ENCODE assay signal across 1 cellular context in the genomic region with DNA sequence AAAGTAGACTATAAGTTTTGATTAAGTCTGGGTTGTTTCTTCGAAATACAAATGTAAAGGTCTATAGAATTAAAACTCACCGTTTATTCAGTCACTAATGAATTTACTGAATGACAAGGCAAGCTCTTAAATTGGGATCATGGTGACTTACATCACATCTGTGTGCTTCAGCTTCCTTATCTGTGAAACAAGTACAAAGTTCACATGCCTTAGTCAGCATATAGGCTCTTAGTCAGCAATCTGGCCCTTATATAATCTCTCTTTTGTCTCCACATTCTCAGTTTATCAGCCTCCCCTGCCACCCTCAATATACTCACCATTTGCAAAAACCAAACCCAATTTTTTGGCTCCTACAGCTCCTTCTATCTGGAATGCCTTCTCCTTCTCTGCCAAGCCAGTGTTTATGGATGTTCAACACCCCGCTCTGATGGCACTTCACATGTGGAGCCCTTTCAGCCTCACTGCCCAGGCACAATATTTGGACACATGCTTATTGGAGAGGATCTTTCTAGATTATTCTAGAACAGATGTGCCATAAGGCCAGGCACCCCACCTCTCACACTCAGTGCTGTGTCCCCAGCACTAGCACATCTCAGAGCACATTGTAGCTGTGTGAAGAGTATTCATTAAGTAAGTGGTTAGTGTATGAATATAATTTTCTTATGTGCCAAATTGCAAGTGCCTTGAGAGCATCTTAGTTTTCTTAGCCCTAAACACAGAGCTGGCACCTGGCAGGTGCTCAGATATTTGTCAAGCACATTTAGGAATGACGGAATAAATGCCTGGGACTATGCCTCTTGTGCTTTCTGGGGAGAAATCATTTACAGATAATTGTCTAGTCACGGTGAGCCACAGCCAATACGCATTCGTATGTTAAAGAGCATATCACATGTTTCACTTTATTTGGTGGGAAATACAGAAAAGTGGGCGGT.
TF ChIP-seq lines count a peak whose summit lies in the region.

No MANE protein-coding gene starts in this region.

TF ChIP-seq in HepG2, 621 proteins besides CTCF, POLR2A, EP300 and RAD21 (continued from another document and continues in another):
- TF ChIP-seq, protein P1, sequence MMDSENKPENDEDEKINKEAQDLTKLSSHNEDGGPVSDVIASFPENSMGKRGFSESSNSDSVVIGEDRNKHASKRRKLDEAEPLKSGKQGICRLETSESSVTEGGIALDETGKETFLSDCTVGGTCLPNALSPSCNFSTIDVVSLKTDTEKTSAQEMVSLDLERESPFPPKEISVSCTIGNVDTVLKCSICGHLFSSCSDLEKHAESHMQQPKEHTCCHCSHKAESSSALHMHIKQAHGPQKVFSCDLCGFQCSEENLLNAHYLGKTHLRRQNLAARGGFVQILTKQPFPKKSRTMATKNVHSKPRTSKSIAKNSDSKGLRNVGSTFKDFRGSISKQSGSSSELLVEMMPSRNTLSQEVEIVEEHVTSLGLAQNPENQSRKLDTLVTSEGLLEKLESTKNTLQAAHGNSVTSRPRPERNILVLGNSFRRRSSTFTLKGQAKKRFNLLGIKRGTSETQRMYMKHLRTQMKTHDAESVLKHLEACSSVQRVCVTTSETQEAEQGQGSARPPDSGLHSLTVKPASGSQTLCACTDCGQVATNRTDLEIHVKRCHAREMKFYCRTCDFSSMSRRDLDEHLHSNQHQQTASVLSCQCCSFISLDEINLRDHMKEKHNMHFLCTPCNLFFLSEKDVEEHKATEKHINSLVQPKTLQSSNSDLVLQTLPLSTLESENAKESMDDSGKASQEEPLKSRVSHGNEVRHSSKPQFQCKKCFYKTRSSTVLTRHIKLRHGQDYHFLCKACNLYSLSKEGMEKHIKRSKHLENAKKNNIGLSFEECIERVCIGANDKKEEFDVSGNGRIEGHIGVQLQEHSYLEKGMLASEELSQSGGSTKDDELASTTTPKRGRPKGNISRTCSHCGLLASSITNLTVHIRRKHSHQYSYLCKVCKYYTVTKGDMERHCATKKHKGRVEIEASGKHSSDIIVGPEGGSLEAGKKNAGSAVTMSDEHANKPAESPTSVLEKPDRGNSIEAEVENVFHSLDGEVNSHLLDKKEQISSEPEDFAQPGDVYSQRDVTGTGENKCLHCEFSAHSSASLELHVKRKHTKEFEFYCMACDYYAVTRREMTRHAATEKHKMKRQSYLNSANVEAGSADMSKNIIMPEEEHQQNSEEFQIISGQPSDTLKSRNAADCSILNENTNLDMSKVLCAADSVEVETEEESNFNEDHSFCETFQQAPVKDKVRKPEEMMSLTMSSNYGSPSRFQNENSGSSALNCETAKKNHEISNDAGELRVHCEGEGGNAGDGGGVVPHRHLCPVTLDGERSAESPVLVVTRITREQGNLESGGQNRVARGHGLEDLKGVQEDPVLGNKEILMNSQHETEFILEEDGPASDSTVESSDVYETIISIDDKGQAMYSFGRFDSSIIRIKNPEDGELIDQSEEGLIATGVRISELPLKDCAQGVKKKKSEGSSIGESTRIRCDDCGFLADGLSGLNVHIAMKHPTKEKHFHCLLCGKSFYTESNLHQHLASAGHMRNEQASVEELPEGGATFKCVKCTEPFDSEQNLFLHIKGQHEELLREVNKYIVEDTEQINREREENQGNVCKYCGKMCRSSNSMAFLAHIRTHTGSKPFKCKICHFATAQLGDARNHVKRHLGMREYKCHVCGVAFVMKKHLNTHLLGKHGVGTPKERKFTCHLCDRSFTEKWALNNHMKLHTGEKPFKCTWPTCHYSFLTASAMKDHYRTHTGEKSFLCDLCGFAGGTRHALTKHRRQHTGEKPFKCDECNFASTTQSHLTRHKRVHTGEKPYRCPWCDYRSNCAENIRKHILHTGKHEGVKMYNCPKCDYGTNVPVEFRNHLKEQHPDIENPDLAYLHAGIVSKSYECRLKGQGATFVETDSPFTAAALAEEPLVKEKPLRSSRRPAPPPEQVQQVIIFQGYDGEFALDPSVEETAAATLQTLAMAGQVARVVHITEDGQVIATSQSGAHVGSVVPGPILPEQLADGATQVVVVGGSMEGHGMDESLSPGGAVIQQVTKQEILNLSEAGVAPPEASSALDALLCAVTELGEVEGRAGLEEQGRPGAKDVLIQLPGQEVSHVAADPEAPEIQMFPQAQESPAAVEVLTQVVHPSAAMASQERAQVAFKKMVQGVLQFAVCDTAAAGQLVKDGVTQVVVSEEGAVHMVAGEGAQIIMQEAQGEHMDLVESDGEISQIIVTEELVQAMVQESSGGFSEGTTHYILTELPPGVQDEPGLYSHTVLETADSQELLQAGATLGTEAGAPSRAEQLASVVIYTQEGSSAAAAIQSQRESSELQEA (CRISPR knock-in tag; IDR thresholded peaks at IDR 0.05; ENCODE audit: not compliant biosample characterization), result no peak
- TF ChIP-seq NKX3-1 (CRISPR knock-in tag; IDR thresholded peaks at IDR 0.05), result no peak
- peak; percentile 39; the same call in 1 of the 2 replicates for TF ChIP-seq MIER2 (CRISPR knock-in tag; IDR thresholded peaks at IDR 0.05)
- TF ChIP-seq, protein P2, sequence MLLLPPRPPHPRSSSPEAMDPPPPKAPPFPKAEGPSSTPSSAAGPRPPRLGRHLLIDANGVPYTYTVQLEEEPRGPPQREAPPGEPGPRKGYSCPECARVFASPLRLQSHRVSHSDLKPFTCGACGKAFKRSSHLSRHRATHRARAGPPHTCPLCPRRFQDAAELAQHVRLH (CRISPR knock-in tag; IDR thresholded peaks at IDR 0.05; ENCODE audit: borderline replicate concordance, low read depth), result peak; percentile 38; the same call in 1 of the 2 replicates
- TF ChIP-seq NCOA5 (CRISPR knock-in tag; IDR thresholded peaks at IDR 0.05), result no peak
- no peak for TF ChIP-seq KLF11 (CRISPR knock-in tag; IDR thresholded peaks at IDR 0.05)
- no peak for TF ChIP-seq ZBTB2 (CRISPR knock-in tag; IDR thresholded peaks at IDR 0.05; ENCODE audit: low read depth)
- TF ChIP-seq, protein P3, sequence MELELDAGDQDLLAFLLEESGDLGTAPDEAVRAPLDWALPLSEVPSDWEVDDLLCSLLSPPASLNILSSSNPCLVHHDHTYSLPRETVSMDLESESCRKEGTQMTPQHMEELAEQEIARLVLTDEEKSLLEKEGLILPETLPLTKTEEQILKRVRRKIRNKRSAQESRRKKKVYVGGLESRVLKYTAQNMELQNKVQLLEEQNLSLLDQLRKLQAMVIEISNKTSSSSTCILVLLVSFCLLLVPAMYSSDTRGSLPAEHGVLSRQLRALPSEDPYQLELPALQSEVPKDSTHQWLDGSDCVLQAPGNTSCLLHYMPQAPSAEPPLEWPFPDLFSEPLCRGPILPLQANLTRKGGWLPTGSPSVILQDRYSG (CRISPR knock-in tag; IDR thresholded peaks at IDR 0.05), result no peak
- peak; percentile 90 for TF ChIP-seq FOSL2 (CRISPR knock-in tag; IDR thresholded peaks at IDR 0.05)
- no peak for TF ChIP-seq ZNF460 (CRISPR knock-in tag; IDR thresholded peaks at IDR 0.05; ENCODE audit: borderline replicate concordance)
- TF ChIP-seq, protein P4, sequence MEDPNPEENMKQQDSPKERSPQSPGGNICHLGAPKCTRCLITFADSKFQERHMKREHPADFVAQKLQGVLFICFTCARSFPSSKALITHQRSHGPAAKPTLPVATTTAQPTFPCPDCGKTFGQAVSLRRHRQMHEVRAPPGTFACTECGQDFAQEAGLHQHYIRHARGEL (CRISPR knock-in tag; IDR thresholded peaks at IDR 0.05), result no peak
- TF ChIP-seq FOXC1 (CRISPR knock-in tag; IDR thresholded peaks at IDR 0.05; ENCODE audit: borderline replicate concordance), result no peak
- TF ChIP-seq, protein P5, sequence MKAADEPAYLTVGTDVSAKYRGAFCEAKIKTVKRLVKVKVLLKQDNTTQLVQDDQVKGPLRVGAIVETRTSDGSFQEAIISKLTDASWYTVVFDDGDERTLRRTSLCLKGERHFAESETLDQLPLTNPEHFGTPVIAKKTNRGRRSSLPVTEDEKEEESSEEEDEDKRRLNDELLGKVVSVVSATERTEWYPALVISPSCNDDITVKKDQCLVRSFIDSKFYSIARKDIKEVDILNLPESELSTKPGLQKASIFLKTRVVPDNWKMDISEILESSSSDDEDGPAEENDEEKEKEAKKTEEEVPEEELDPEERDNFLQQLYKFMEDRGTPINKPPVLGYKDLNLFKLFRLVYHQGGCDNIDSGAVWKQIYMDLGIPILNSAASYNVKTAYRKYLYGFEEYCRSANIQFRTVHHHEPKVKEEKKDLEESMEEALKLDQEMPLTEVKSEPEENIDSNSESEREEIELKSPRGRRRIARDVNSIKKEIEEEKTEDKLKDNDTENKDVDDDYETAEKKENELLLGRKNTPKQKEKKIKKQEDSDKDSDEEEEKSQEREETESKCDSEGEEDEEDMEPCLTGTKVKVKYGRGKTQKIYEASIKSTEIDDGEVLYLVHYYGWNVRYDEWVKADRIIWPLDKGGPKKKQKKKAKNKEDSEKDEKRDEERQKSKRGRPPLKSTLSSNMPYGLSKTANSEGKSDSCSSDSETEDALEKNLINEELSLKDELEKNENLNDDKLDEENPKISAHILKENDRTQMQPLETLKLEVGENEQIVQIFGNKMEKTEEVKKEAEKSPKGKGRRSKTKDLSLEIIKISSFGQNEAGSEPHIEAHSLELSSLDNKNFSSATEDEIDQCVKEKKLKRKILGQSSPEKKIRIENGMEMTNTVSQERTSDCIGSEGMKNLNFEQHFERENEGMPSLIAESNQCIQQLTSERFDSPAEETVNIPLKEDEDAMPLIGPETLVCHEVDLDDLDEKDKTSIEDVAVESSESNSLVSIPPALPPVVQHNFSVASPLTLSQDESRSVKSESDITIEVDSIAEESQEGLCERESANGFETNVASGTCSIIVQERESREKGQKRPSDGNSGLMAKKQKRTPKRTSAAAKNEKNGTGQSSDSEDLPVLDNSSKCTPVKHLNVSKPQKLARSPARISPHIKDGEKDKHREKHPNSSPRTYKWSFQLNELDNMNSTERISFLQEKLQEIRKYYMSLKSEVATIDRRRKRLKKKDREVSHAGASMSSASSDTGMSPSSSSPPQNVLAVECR (CRISPR knock-in tag; IDR thresholded peaks at IDR 0.05; ENCODE audit: borderline replicate concordance), result peak; percentile 29; the same call in 1 of the 2 replicates
- TF ChIP-seq, protein P6, sequence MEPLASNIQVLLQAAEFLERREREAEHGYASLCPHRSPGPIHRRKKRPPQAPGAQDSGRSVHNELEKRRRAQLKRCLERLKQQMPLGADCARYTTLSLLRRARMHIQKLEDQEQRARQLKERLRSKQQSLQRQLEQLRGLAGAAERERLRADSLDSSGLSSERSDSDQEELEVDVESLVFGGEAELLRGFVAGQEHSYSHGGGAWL (CRISPR knock-in tag; IDR thresholded peaks at IDR 0.05), result no peak
- TF ChIP-seq RXRA (CRISPR knock-in tag; IDR thresholded peaks at IDR 0.05), result no peak; the same call in 1 of the 2 replicates
- TF ChIP-seq ZNF264 (CRISPR knock-in tag; IDR thresholded peaks at IDR 0.05), result no peak
- TF ChIP-seq LBX2 (CRISPR knock-in tag; IDR thresholded peaks at IDR 0.05; ENCODE audit: borderline replicate concordance), result no peak
- TF ChIP-seq, protein P7, sequence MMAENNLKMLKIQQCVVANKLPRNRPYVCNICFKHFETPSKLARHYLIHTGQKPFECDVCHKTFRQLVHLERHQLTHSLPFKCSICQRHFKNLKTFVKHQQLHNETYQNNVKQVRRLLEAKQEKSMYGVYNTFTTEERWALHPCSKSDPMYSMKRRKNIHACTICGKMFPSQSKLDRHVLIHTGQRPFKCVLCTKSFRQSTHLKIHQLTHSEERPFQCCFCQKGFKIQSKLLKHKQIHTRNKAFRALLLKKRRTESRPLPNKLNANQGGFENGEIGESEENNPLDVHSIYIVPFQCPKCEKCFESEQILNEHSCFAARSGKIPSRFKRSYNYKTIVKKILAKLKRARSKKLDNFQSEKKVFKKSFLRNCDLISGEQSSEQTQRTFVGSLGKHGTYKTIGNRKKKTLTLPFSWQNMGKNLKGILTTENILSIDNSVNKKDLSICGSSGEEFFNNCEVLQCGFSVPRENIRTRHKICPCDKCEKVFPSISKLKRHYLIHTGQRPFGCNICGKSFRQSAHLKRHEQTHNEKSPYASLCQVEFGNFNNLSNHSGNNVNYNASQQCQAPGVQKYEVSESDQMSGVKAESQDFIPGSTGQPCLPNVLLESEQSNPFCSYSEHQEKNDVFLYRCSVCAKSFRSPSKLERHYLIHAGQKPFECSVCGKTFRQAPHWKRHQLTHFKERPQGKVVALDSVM (CRISPR knock-in tag; IDR thresholded peaks at IDR 0.05), result 0 out of 2 replicates have a peak, but pooled peaks have one; percentile 28
- TF ChIP-seq YEATS4 (CRISPR knock-in tag; IDR thresholded peaks at IDR 0.05; ENCODE audit: borderline replicate concordance), result no peak
- no peak for TF ChIP-seq ZNF451 (CRISPR knock-in tag; IDR thresholded peaks at IDR 0.05)
- peak; percentile 57; the same call in 1 of the 3 replicates for TF ChIP-seq MXI1 (IDR thresholded peaks at IDR 0.05; ENCODE audit: borderline replicate concordance, low read depth, low read length)
- TF ChIP-seq, protein P8, sequence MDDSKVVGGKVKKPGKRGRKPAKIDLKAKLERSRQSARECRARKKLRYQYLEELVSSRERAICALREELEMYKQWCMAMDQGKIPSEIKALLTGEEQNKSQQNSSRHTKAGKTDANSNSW (CRISPR knock-in tag; IDR thresholded peaks at IDR 0.05; ENCODE audit: borderline replicate concordance), result no peak
- TF ChIP-seq ONECUT2 (CRISPR knock-in tag; IDR thresholded peaks at IDR 0.05), result no peak
- no peak for TF ChIP-seq ZNF615 (CRISPR knock-in tag; IDR thresholded peaks at IDR 0.05; ENCODE audit: borderline replicate concordance)
- no peak for TF ChIP-seq MAF1 (CRISPR knock-in tag; IDR thresholded peaks at IDR 0.05; ENCODE audit: borderline replicate concordance)
- TF ChIP-seq MYC (CRISPR knock-in tag; IDR thresholded peaks at IDR 0.05; ENCODE audit: borderline replicate concordance), result no peak
- no peak for TF ChIP-seq ZNF34 (CRISPR knock-in tag; IDR thresholded peaks at IDR 0.05; ENCODE audit: borderline replicate concordance)
- no peak for TF ChIP-seq ZNF160 (CRISPR knock-in tag; IDR thresholded peaks at IDR 0.05)
- TF ChIP-seq SIN3B (IDR thresholded peaks at IDR 0.05; ENCODE audit: low read length), result no peak
- TF ChIP-seq KDM4B (CRISPR knock-in tag; IDR thresholded peaks at IDR 0.05), result no peak; the same call in 1 of the 2 replicates
- TF ChIP-seq ARID2 (CRISPR knock-in tag; IDR thresholded peaks at IDR 0.05; ENCODE audit: borderline replicate concordance), result no peak
- no peak for TF ChIP-seq ZNF33B (CRISPR knock-in tag; IDR thresholded peaks at IDR 0.05)
- TF ChIP-seq ZNF790 (CRISPR knock-in tag; IDR thresholded peaks at IDR 0.05; ENCODE audit: borderline replicate concordance), result no peak
- no peak for TF ChIP-seq HOXA9 (CRISPR knock-in tag; IDR thresholded peaks at IDR 0.05; ENCODE audit: borderline replicate concordance)
- no peak for TF ChIP-seq SALL2 (CRISPR knock-in tag; IDR thresholded peaks at IDR 0.05)
